ENCODE assay signal across 18 cellular contexts in genomic region chr17:50207792-50208567, GRCh38. TPM values are rescaled to one million over a fixed set of nuclear protein-coding genes. Genes with fewer than 3 reads are reported as not detected.
DNase-seq lines count a peak whose midpoint lies in the region; ATAC-seq and TF ChIP-seq lines count a peak whose summit lies in the region.
"Had no signal": no experiment of that assay in that cellular context is flagged by ENCODE, and none has a peak within 500 bp of the region (broad histone marks: within the 10 kb centered on the region; RNA-seq: fewer than 3 reads in every experiment).

No MANE protein-coding gene starts in this region.

- H3K79me2 ChIP-seq in fibroblast of lung (ENCODE audit: control insufficient read depth, insufficient read depth, low read length): no peaks in the 10 kb centered on the region

- no peak overlapping the region for H3K4me3 Mint-ChIP-seq in osteocyte (ENCODE audit: unreplicated experiment)
- H3K4me3 Mint-ChIP-seq: effector memory CD8-positive, alpha-beta T cell had no signal

- no peak for TF ChIP-seq POLR2A in vagina (IDR thresholded peaks at IDR 0.05)

- H4K20me1 ChIP-seq in fibroblast of lung (ENCODE audit: control insufficient read depth, extremely low read depth, insufficient read depth, low read length): no peaks in the 10 kb centered on the region

- no peak for ATAC-seq in left cardiac atrium
- no peak for ATAC-seq in HG02852 (IDR thresholded peaks at IDR 0.05; ENCODE audit: unreplicated experiment)
- ATAC-seq: effector memory CD8-positive, alpha-beta T cell; foreskin keratinocyte had no signal

- intact Hi-C loops in left cardiac atrium (cut with DNase I) (no loop called here), vagina (cut with DNase I) (no loop called here)

- H3K4me2 ChIP-seq in fibroblast of lung (ENCODE audit: extremely low read depth, insufficient read depth, low read length): no peak overlapping the region

- H3K9ac ChIP-seq in fibroblast of lung (ENCODE audit: insufficient read depth, low read length): no peak overlapping the region

- H3K36me3 Mint-ChIP-seq in osteocyte (ENCODE audit: unreplicated experiment): no peaks in the 10 kb centered on the region

- H2AFZ ChIP-seq in fibroblast of lung (ENCODE audit: low read length): no peak overlapping the region

- H3K27me3 ChIP-seq in right atrium auricular region: no peaks in the 10 kb centered on the region
- H3K27me3 ChIP-seq in fibroblast of lung (ENCODE audit: control insufficient read depth, insufficient read depth, low read length): no peaks in the 10 kb centered on the region
- H3K27me3 ChIP-seq in vagina: no peaks in the 10 kb centered on the region

- DNase-seq in right atrium auricular region (ENCODE audit: low spot score): no peak
- no peak for DNase-seq in left cardiac atrium
- no peak for DNase-seq in fibroblast of lung (ENCODE audit: low read depth in 2 of 2)
- DNase-seq in osteocyte (ENCODE audit: extremely low spot score, unreplicated experiment): no peak
- no peak for DNase-seq in vagina (ENCODE audit: extremely low spot score in 2 of 2)
- DNase-seq in activated CD4-positive, alpha-beta T cell treated with anti-CD3 and anti-CD28 coated beads, Interleukin-2, amount 50 U/mL, for 4 hours: no peak
- DNase-seq in NCI-H1436 (lab: John Stamatoyannopoulos, UW): no peak
- DNase-seq: activated gamma-delta T cell treated with Interleukin-2 at 50 U/mL for 16 hours; COR-L47; effector memory CD8-positive, alpha-beta T cell; foreskin keratinocyte; GOT3; KBM-7; NCI-H1105; NCI-H2227 treated with DMSO at 0.1 percent for 48 hours; SJCRH30; stimulated activated CD4-positive, alpha-beta T cell treated with anti-CD3 and anti-CD28 coated beads, Interleukin-4, amount 100 ng/mL, for 4 hours had no signal

- H3K36me3 ChIP-seq in right atrium auricular region (no peaks in the 10 kb centered on the region), fibroblast of lung (ENCODE audit: control insufficient read depth, insufficient read depth, low read length) (no peaks in the 10 kb centered on the region), vagina (no peaks in the 10 kb centered on the region)
- H3K36me3 ChIP-seq: SJCRH30 had no signal

- H3K4me3 ChIP-seq in right atrium auricular region (no peak overlapping the region), fibroblast of lung (replicated peaks in 1 of 4; ENCODE audit: control extremely low read depth in 1 of 4, insufficient read depth in 1 of 4, low read depth in 3 of 4, low read length in 4 of 4) (no peak overlapping the region), vagina (no peak overlapping the region)
- H3K4me3 ChIP-seq: SJCRH30 had no signal

- H3K9me3 Mint-ChIP-seq in osteocyte (ENCODE audit: unreplicated experiment): no peaks in the 10 kb centered on the region
- H3K9me3 Mint-ChIP-seq: effector memory CD8-positive, alpha-beta T cell had no signal

- H3K4me1 ChIP-seq in right atrium auricular region (peaks cover 2 to 53% of the 10 kb centered on the region in 2 donors), fibroblast of lung (ENCODE audit: control insufficient read depth, extremely low read depth, insufficient read depth, low read length) (peaks cover 70% of the 10 kb centered on the region), vagina (peaks cover 75% of the 10 kb centered on the region)

- peak overlapping the region; percentile 100 for H3K27ac Mint-ChIP-seq in osteocyte (ENCODE audit: unreplicated experiment)
- H3K27ac Mint-ChIP-seq: effector memory CD8-positive, alpha-beta T cell had no signal

- no peak for TF ChIP-seq CTCF in right atrium auricular region (IDR thresholded peaks at IDR 0.05)
- TF ChIP-seq CTCF in fibroblast of lung (conservative IDR thresholded peaks at IDR 0.05 in 1 of 2, IDR thresholded peaks at IDR 0.05 in 1 of 2; ENCODE audit: low read depth in 1 of 2, low read length in 2 of 2): no peak
- TF ChIP-seq CTCF in osteocyte (IDR thresholded peaks at IDR 0.05): no peak
- no peak for TF ChIP-seq CTCF in vagina (IDR thresholded peaks at IDR 0.05)

- H3K27ac ChIP-seq in right atrium auricular region: peak overlapping the region; percentile 73 to 84
- peak overlapping the region; percentile 62 for H3K27ac ChIP-seq in fibroblast of lung (ENCODE audit: insufficient read depth, low read length)
- H3K27ac ChIP-seq in vagina: peak overlapping the region; percentile 97
- H3K27ac ChIP-seq: foreskin keratinocyte, SJCRH30 had no signal

- no peaks in the 10 kb centered on the region for H3K27me3 Mint-ChIP-seq in osteocyte (ENCODE audit: unreplicated experiment)

- peaks cover 99% of the 10 kb centered on the region for H3K4me1 Mint-ChIP-seq in osteocyte (ENCODE audit: unreplicated experiment)

- no peaks in the 10 kb centered on the region for H3K9me3 ChIP-seq in right atrium auricular region
- no peaks in the 10 kb centered on the region for H3K9me3 ChIP-seq in fibroblast of lung (ENCODE audit: control insufficient read depth, insufficient read depth, low read depth, low read length)
- H3K9me3 ChIP-seq in vagina: no peaks in the 10 kb centered on the region
- H3K9me3 ChIP-seq: SJCRH30 had no signal

RNA-seq across cellular contexts. Expression of gene COL1A1, which starts 6.5 kb away (rescaled TPM):
- total RNA-seq in right atrium auricular region (100 to 1,000 TPM in 1 of 2 donors, 10 to 100 TPM in 1; 19.8 to 180 TPM), left cardiac atrium (100 to 1,000 TPM; 106 to 151 TPM), fibroblast of lung (577 and 584 TPM in 2 replicates), osteocyte (25,918 and 28,023 TPM in 2 replicates), vagina (171 TPM)
- polyA plus RNA-seq in fibroblast of lung: 541 and 604 TPM in 2 replicates
- polyA plus RNA-seq in fibroblast of lung (2012): 2,129 and 2,873 TPM in 2 replicates
- polyA minus RNA-seq in fibroblast of lung (ENCODE audit: low replicate concordance): 7,488 and 12,203 TPM in 2 replicates

RNA-seq across cellular contexts. Expression of gene SGCA, which starts 42.2 kb away (rescaled TPM):
- total RNA-seq in right atrium auricular region: 100 to 1,000 TPM; 120 to 207 TPM
- 100 to 1,000 TPM in 1 of 2 donors, 10 to 100 TPM in 1; 96.3 to 131 TPM for total RNA-seq in left cardiac atrium
- total RNA-seq in fibroblast of lung: 4.1 and 4.3 TPM in 2 replicates
- 1.4 and 1.6 TPM in 2 replicates for polyA plus RNA-seq in fibroblast of lung
- 5.2 and 8.8 TPM in 2 replicates for polyA plus RNA-seq in fibroblast of lung (2012)
- 1.7 and 5.6 TPM in 2 replicates for polyA minus RNA-seq in fibroblast of lung (ENCODE audit: low replicate concordance)
- total RNA-seq in osteocyte: 12.0 and 13.0 TPM in 2 replicates
- 2.2 TPM for total RNA-seq in vagina
- total RNA-seq: foreskin keratinocyte had no signal
- polyA plus RNA-seq: foreskin keratinocyte had no signal

RNA-seq across cellular contexts. Expression of gene PPP1R9B, which starts 57.5 kb away (rescaled TPM):
- 10 to 100 TPM; 16.9 to 24.2 TPM for total RNA-seq in right atrium auricular region
- total RNA-seq in left cardiac atrium: 10 to 100 TPM; 35.8 to 43.4 TPM
- 41.5 and 45.5 TPM in 2 replicates for total RNA-seq in fibroblast of lung
- polyA plus RNA-seq in fibroblast of lung: 22.1 and 26.0 TPM in 2 replicates
- polyA plus RNA-seq in fibroblast of lung (2012): 37.9 and 40.6 TPM in 2 replicates
- polyA minus RNA-seq in fibroblast of lung (ENCODE audit: low replicate concordance): 25.3 and 28.3 TPM in 2 replicates
- total RNA-seq in osteocyte: 175 and 176 TPM in 2 replicates
- total RNA-seq in vagina: 37.6 TPM

Comparison
In these comparisons a context has a peak if more than half of its experiments do, and no peak if none do; other contexts are left out.
1. RNA of gene COL1A1, which starts 6.5 kb away (total RNA-seq): 25,918 to 28,023 TPM in osteocyte; 577 to 584 TPM in fibroblast of lung, 19.8 to 180 TPM in right atrium auricular region, 171 TPM in vagina (single experiment) and 106 to 151 TPM in left cardiac atrium; every median in the first group is over 10 times any median in the second.
2. Peak in every context shown above with its lines, with median percentiles within 50 percentile points of each other: H3K27ac ChIP-seq.